Comparison of ENCODE assay signal across 12 cellular contexts in the genomic region with DNA sequence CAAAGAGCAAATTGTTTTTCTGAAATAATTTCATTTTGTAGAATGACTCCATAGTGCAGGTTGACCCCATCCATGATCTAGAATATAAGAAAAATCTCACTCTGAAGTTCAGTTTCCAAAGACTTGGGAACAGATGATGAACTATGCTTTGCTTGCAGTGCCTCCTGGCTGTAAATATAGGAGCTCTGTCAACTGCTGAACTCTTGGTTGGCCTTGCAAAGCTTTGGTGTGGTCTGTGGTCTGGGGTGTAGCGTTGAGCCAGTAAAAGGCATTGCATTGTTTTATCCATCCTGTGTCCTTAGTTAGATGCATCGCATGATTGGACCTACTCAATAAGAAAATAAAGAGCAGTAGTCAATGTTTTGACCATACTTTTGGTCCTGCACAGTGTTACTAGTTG.
DNase-seq lines count a peak whose midpoint lies in the region; ATAC-seq and TF ChIP-seq lines count a peak whose summit lies in the region.
"Had no signal": no experiment of that assay in that cellular context is flagged by ENCODE, and none has a peak within 500 bp of the region (broad histone marks: within the 10 kb centered on the region; RNA-seq: fewer than 3 reads in every experiment).

No MANE protein-coding gene starts in this region.

- TF ChIP-seq POLR2A in testis (IDR thresholded peaks at IDR 0.05): no peak

- intact Hi-C loops in Right ventricle myocardium inferior (cut with DNase I): loop anchor here (5.0 to 10.0 kb wide), 2 partner anchors 39 to 318 kb away; no protein-coding TSS in a partner anchor
- intact Hi-C loops in testis (cut with DNase I; ENCODE audit: low total_unique reads): no loop called here

- H3K9me3 ChIP-seq in right atrium auricular region (no peaks in the 10 kb centered on the region), testis (no peaks in the 10 kb centered on the region)

- no peak overlapping the region for H3K4me3 ChIP-seq in right atrium auricular region
- no peak overlapping the region for H3K4me3 ChIP-seq in fibroblast of villous mesenchyme (ENCODE audit: low read depth, low read length)
- no peak overlapping the region for H3K4me3 ChIP-seq in testis

- DNase-seq in Right ventricle myocardium inferior (ENCODE audit: missing footprints): no peak
- DNase-seq in right atrium auricular region (ENCODE audit: low spot score): no peak
- peak; percentile 19 for DNase-seq in fibroblast of villous mesenchyme (ENCODE audit: low read depth)
- peak; percentile 28 for DNase-seq in testis
- no peak for DNase-seq in middle frontal gyrus (ENCODE audit: extremely low spot score, low spot score)
- DNase-seq in mucosa of gallbladder (ENCODE audit: low spot score): no peak
- no peak for DNase-seq in HCEC 1CT
- DNase-seq: activated T-cell treated with anti-CD3 and anti-CD28 coated beads, Interleukin-2, amount 50 U/mL, for 72 hours; central memory CD4-positive, alpha-beta T cell; NCI-H2171 treated with DMSO at 0.1 percent for 48 hours; stimulated activated CD4-positive, alpha-beta T cell treated with anti-CD3 and anti-CD28 coated beads, Interleukin-4, amount 100 ng/mL, for 4 hours had no signal

- ATAC-seq in Right ventricle myocardium inferior (peak; percentile 34), SK-N-SH treated with all-trans-retinoic acid at 6 μM for 48 hours (0 out of 3 replicates have a peak, but pooled peaks have one; percentile 60)
- ATAC-seq: activated T-cell treated with anti-CD3 and anti-CD28 coated beads, Interleukin-2, amount 50 U/mL, for 72 hours had no signal

- H3K4me1 ChIP-seq in right atrium auricular region (peaks cover 0 to 17% of the 10 kb centered on the region in 2 donors), testis (no peaks in the 10 kb centered on the region)

- 66 to 87% methylated on average over 2 of the region's 2 CpGs for WGBS in testis, 2 donors

- peak in 1 of 2 donors; percentile 61 for TF ChIP-seq CTCF in right atrium auricular region (IDR thresholded peaks at IDR 0.05)
- peak; percentile 34 for TF ChIP-seq CTCF in fibroblast of villous mesenchyme (IDR thresholded peaks at IDR 0.05; ENCODE audit: insufficient read depth, low read depth, low read length)
- peak in 2 of 3 experiments; percentile 15 to 30 for TF ChIP-seq CTCF in testis (IDR thresholded peaks at IDR 0.05)

- no peaks in the 10 kb centered on the region for H3K27me3 ChIP-seq in right atrium auricular region
- no peaks in the 10 kb centered on the region for H3K27me3 ChIP-seq in testis

- H3K27ac ChIP-seq in right atrium auricular region: no peak overlapping the region
- no peak overlapping the region for H3K27ac ChIP-seq in testis

- no peaks in the 10 kb centered on the region for H3K36me3 ChIP-seq in right atrium auricular region
- no peaks in the 10 kb centered on the region for H3K36me3 ChIP-seq in testis (ENCODE audit: low read depth, missing control alignments)

TF ChIP-seq in SK-N-SH treated with all-trans-retinoic acid at 6 μM for 48 hours, 23 proteins besides CTCF, POLR2A, EP300 and RAD21:
- TF ChIP-seq, protein P1, sequence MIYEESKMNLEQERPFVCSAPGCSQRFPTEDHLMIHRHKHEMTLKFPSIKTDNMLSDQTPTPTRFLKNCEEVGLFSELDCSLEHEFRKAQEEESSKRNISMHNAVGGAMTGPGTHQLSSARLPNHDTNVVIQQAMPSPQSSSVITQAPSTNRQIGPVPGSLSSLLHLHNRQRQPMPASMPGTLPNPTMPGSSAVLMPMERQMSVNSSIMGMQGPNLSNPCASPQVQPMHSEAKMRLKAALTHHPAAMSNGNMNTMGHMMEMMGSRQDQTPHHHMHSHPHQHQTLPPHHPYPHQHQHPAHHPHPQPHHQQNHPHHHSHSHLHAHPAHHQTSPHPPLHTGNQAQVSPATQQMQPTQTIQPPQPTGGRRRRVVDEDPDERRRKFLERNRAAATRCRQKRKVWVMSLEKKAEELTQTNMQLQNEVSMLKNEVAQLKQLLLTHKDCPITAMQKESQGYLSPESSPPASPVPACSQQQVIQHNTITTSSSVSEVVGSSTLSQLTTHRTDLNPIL (CRISPR knock-in tag; IDR thresholded peaks at IDR 0.05; ENCODE audit: low read depth): no peak
- TF ChIP-seq ZC3H10 (CRISPR knock-in tag; IDR thresholded peaks at IDR 0.05): no peak
- TF ChIP-seq, protein P2, sequence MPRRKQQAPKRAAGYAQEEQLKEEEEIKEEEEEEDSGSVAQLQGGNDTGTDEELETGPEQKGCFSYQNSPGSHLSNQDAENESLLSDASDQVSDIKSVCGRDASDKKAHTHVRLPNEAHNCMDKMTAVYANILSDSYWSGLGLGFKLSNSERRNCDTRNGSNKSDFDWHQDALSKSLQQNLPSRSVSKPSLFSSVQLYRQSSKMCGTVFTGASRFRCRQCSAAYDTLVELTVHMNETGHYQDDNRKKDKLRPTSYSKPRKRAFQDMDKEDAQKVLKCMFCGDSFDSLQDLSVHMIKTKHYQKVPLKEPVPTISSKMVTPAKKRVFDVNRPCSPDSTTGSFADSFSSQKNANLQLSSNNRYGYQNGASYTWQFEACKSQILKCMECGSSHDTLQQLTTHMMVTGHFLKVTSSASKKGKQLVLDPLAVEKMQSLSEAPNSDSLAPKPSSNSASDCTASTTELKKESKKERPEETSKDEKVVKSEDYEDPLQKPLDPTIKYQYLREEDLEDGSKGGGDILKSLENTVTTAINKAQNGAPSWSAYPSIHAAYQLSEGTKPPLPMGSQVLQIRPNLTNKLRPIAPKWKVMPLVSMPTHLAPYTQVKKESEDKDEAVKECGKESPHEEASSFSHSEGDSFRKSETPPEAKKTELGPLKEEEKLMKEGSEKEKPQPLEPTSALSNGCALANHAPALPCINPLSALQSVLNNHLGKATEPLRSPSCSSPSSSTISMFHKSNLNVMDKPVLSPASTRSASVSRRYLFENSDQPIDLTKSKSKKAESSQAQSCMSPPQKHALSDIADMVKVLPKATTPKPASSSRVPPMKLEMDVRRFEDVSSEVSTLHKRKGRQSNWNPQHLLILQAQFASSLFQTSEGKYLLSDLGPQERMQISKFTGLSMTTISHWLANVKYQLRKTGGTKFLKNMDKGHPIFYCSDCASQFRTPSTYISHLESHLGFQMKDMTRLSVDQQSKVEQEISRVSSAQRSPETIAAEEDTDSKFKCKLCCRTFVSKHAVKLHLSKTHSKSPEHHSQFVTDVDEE (CRISPR knock-in tag; IDR thresholded peaks at IDR 0.05): no peak
- no peak for TF ChIP-seq BACH2 (CRISPR knock-in tag; IDR thresholded peaks at IDR 0.05; ENCODE audit: borderline replicate concordance)
TF ChIP-seq in SK-N-SH treated with all-trans-retinoic acid at 6 μM for 48 hours: peak in this region for 0.

Comparison
In these comparisons a context has a peak if more than half of its experiments do, and no peak if none do; other contexts are left out.
1. DNase-seq: peak in fibroblast of villous mesenchyme (single experiment) and testis (single experiment); none in Right ventricle myocardium inferior (single experiment), right atrium auricular region (single experiment), middle frontal gyrus (single experiment), mucosa of gallbladder (single experiment) and HCEC 1CT (single experiment).